33 cellular contexts compared by ENCODE assay signal in the genomic region with DNA sequence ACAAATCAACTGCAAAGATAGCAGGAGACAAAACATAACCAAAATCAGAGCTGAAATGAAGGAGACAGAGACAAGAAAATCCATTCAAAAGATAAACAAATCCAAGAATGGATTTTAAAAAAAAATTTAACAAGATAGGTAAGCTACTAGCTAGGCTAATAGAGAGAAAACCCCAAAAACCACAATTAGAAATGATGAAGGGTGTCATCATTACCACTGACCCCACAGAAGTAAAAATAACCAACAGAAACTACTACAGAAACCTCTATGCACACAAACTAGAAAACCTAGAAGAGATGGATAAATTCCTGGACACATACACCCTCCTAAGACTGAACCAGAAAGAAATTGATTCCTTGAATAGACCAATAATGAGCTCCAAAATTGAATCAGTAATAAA.
"Had no signal": no experiment of that assay in that cellular context is flagged by ENCODE, and none has a peak within 500 bp of the region (broad histone marks: within the 10 kb centered on the region; RNA-seq: fewer than 3 reads in every experiment).

No MANE protein-coding gene starts in this region.

- H3K4me2 ChIP-seq: SK-N-SH had no signal

- H3K27ac ChIP-seq: brain microvascular endothelial cell, colonic mucosa, Peyer's patch, SJSA1 had no signal

- H3K27me3 ChIP-seq: brain microvascular endothelial cell, colonic mucosa, Peyer's patch, SJSA1 had no signal

- H3K4me1 ChIP-seq: colonic mucosa, Peyer's patch, SJSA1 had no signal

- H3K36me3 ChIP-seq: brain microvascular endothelial cell, colonic mucosa, SJSA1 had no signal

- H3K27me3 Mint-ChIP-seq: activated CD4-positive, alpha-beta T cell treated with anti-CD3 and anti-CD28 coated beads, Interleukin-2, amount 10 ng/mL, durations not matched to agents 24 days and 14 days; activated CD8-positive, alpha-beta T cell treated with anti-CD3 and anti-CD28 coated beads for 36 hours; activated naive CD8-positive, alpha-beta T cell treated with anti-CD3 and anti-CD28 coated beads for 36 hours; activated T-helper 17 cell treated with anti-CD3 and anti-CD28 coated beads, Interleukin-2, amount 50 U/mL, for 72 hours had no signal

- H3K4me3 ChIP-seq: colonic mucosa, Peyer's patch, SJSA1 had no signal

- DNase-seq: activated CD4-positive, alpha-beta T cell treated with anti-CD3 and anti-CD28 coated beads, Interleukin-2, amount 50 U/mL, for 4 hours; activated CD8-positive, alpha-beta T cell treated with anti-CD3 and anti-CD28 coated beads for 36 hours; activated effector memory CD4-positive, alpha-beta T cell treated with anti-CD3 and anti-CD28 coated beads, Interleukin-2, amount 50 U/mL, for 16 hours; activated naive CD4-positive, alpha-beta T cell; activated naive CD4-positive, alpha-beta T cell treated with anti-CD3 and anti-CD28 coated beads, Interleukin-2, amount 50 U/mL, for 16 hours; activated naive CD8-positive, alpha-beta T cell treated with anti-CD3 and anti-CD28 coated beads for 36 hours; activated T-cell treated with anti-CD3 and anti-CD28 coated beads, Interleukin-2, amount 50 U/mL, for 1 hour; activated T-cell treated with anti-CD3 and anti-CD28 coated beads, Interleukin-2, amount 50 U/mL, for 72 hours; amniotic stem cell; aorta; brain microvascular endothelial cell; central memory CD4-positive, alpha-beta T cell; colonic mucosa; NCI-H1092 treated with DMSO at 0.1 percent for 48 hours; NCI-H1417; NCI-H1694; NCI-H1930; NCI-H2081 treated with DMSO at 0.1 percent for 48 hours; NCI-H226; NCI-H446 treated with DMSO at 0.1 percent for 48 hours; NCI-H524; NCI-H69; NK-92 treated with Interleukin-12 subunit alpha and Interleukin-12 subunit beta, amount 100 ng/mL, for 24 hours; PC-3; Peyer's patch; RPMI8226; SHP77 treated with DMSO at 0.1 percent for 48 hours; SK-N-SH had no signal

- H3K27ac Mint-ChIP-seq: activated CD4-positive, alpha-beta T cell treated with anti-CD3 and anti-CD28 coated beads, Interleukin-2, amount 10 ng/mL, durations not matched to agents 24 days and 14 days; activated CD8-positive, alpha-beta T cell treated with anti-CD3 and anti-CD28 coated beads for 36 hours; activated naive CD8-positive, alpha-beta T cell treated with anti-CD3 and anti-CD28 coated beads for 36 hours; activated T-cell treated with anti-CD3 and anti-CD28 coated beads, Interleukin-2, amount 50 U/mL, for 72 hours; activated T-helper 17 cell treated with anti-CD3 and anti-CD28 coated beads, Interleukin-2, amount 50 U/mL, for 72 hours; T-helper 1 cell treated with Interleukin-12 subunit alpha and Interleukin-12 subunit beta and Interleukin-4 antibody, amounts not matched to agents 30 μg/mL and 1 μg/mL, for 36 hours; T-helper 2 cell treated with Interferon-gamma antibody and Interleukin-4, amounts not matched to agents 5 μg/mL and 100 μg/mL, for 36 hours had no signal

- H3K4me3 Mint-ChIP-seq: activated CD4-positive, alpha-beta T cell treated with anti-CD3 and anti-CD28 coated beads, Interleukin-2, amount 10 ng/mL, durations not matched to agents 24 days and 14 days; activated CD8-positive, alpha-beta T cell treated with anti-CD3 and anti-CD28 coated beads for 36 hours; activated naive CD8-positive, alpha-beta T cell treated with anti-CD3 and anti-CD28 coated beads for 36 hours; activated T-cell treated with anti-CD3 and anti-CD28 coated beads, Interleukin-2, amount 50 U/mL, for 72 hours; activated T-helper 17 cell treated with anti-CD3 and anti-CD28 coated beads, Interleukin-2, amount 50 U/mL, for 72 hours; T-helper 1 cell treated with Interleukin-12 subunit alpha and Interleukin-12 subunit beta and Interleukin-4 antibody, amounts not matched to agents 30 μg/mL and 1 μg/mL, for 36 hours; T-helper 2 cell treated with Interferon-gamma antibody and Interleukin-4, amounts not matched to agents 5 μg/mL and 100 μg/mL, for 36 hours had no signal

- H3K9ac ChIP-seq: SK-N-SH had no signal

- ATAC-seq: activated CD8-positive, alpha-beta T cell treated with anti-CD3 and anti-CD28 coated beads for 36 hours; activated T-cell treated with anti-CD3 and anti-CD28 coated beads, Interleukin-2, amount 50 U/mL, for 72 hours; activated T-helper 17 cell treated with anti-CD3 and anti-CD28 coated beads, Interleukin-2, amount 50 U/mL, for 72 hours; PC-3 had no signal
